1 cellular context compared by ENCODE assay signal in the genomic region with DNA sequence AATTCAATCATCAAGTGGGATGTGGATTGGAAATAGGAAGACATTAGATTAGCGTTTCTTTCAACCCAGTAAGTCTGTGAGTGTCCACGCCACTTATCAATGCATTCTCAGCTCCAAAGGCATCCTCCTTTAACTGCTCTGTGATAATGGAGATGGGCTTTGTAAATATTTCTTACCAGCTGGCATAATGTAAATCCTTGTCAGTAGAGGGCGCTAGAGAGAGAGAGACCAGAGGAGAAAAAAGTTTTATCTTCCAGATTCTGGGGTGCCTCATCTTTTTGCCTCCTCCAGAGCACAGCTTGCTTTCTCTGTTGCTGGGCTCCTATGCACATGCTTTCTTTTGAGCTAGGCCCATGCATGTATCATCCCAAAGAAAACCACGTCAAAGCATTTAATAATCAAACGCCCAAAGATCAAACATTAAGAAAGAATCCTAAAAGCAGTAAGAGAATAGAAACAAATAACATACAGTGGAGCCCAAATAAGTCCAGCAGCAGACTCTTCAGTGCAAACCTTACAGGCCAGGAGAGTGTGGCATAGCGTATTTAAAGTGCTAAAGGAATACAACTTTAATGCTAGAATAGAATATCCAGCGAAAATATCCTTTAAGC.
TF ChIP-seq lines count a peak whose summit lies in the region.

No MANE protein-coding gene starts in this region.

TF ChIP-seq in HCT116, 20 proteins besides CTCF, POLR2A, EP300 and RAD21 (continued from another document):
- TF ChIP-seq ELF1 (IDR thresholded peaks at IDR 0.05; ENCODE audit: borderline replicate concordance, low read depth): no peak
- TF ChIP-seq SIN3A (IDR thresholded peaks at IDR 0.05; ENCODE audit: low read depth): no peak
- TF ChIP-seq, protein P1, sequence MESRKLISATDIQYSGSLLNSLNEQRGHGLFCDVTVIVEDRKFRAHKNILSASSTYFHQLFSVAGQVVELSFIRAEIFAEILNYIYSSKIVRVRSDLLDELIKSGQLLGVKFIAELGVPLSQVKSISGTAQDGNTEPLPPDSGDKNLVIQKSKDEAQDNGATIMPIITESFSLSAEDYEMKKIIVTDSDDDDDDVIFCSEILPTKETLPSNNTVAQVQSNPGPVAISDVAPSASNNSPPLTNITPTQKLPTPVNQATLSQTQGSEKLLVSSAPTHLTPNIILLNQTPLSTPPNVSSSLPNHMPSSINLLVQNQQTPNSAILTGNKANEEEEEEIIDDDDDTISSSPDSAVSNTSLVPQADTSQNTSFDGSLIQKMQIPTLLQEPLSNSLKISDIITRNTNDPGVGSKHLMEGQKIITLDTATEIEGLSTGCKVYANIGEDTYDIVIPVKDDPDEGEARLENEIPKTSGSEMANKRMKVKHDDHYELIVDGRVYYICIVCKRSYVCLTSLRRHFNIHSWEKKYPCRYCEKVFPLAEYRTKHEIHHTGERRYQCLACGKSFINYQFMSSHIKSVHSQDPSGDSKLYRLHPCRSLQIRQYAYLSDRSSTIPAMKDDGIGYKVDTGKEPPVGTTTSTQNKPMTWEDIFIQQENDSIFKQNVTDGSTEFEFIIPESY (IDR thresholded peaks at IDR 0.05; ENCODE audit: extremely low read depth, insufficient replicate concordance, low read length): no peak
- TF ChIP-seq JUND (IDR thresholded peaks at IDR 0.05): no peak
- no peak for TF ChIP-seq CEBPB (IDR thresholded peaks at IDR 0.05; ENCODE audit: low read depth)
